Comparison of ENCODE assay signal across 24 cellular contexts in genomic region chr11:120722539-120722938, GRCh38.
"Had no signal": no experiment of that assay in that cellular context is flagged by ENCODE, and none has a peak within 500 bp of the region (broad histone marks: within the 10 kb centered on the region; RNA-seq: fewer than 3 reads in every experiment).

No MANE protein-coding gene starts in this region.

- H3K4me3 Mint-ChIP-seq: dendritic cell treated with granulocyte-macrophage colony-stimulating factor and Interleukin-4, amounts not matched to agents 40 ng/mL and 50 ng/mL, for 4 days; effector memory CD8-positive, alpha-beta T cell; memory B cell; natural killer cell treated with Interleukin-12 subunit alpha and Interleukin-12 subunit beta and Interleukin-15 and Interleukin-18, amount 100 ng/mL, for 72 hours; stimulated activated effector memory CD8-positive, alpha-beta T cell treated with anti-CD3 and anti-CD28 coated beads, Interleukin-12 subunit alpha, Interleukin-12 subunit beta, amount 100 ng/mL, for 72 hours had no signal

- H3K4me1 Mint-ChIP-seq: memory B cell; stimulated activated effector memory CD8-positive, alpha-beta T cell treated with anti-CD3 and anti-CD28 coated beads, Interleukin-12 subunit alpha, Interleukin-12 subunit beta, amount 100 ng/mL, for 72 hours had no signal

- H3K27ac ChIP-seq: epithelial cell of prostate, esophagus muscularis mucosa, left lung, lower lobe of right lung, pancreas, suprapubic skin, thyroid gland, upper lobe of left lung, vagina had no signal

- H3K27me3 ChIP-seq: pancreas, thyroid gland, upper lobe of left lung, vagina had no signal

- H3K36me3 ChIP-seq: esophagus muscularis mucosa, left lung, lower lobe of right lung, pancreas, suprapubic skin, thyroid gland, upper lobe of left lung, vagina had no signal

- ATAC-seq: effector memory CD8-positive, alpha-beta T cell; left lung; lower lobe of right lung; natural killer cell treated with Interleukin-12 subunit alpha and Interleukin-12 subunit beta and Interleukin-15 and Interleukin-18, amount 100 ng/mL, for 72 hours; pancreas; right cardiac atrium; stimulated activated effector memory CD8-positive, alpha-beta T cell treated with anti-CD3 and anti-CD28 coated beads, Interleukin-12 subunit alpha, Interleukin-12 subunit beta, amount 100 ng/mL, for 72 hours; stimulated activated naive CD8-positive, alpha-beta T cell treated with anti-CD3 and anti-CD28 coated beads, Interleukin-15, Interleukin-2, amounts not matched to agents 100 U/mL and 50 U/mL, for 24 hours had no signal

- H3K4me3 ChIP-seq: esophagus muscularis mucosa, left lung, lower lobe of right lung, pancreas, suprapubic skin, thyroid gland, upper lobe of left lung, vagina had no signal

- H3K4me1 ChIP-seq: esophagus muscularis mucosa, left lung, lower lobe of right lung, pancreas, thyroid gland, upper lobe of left lung, vagina had no signal

- H3K27ac Mint-ChIP-seq: dendritic cell treated with granulocyte-macrophage colony-stimulating factor and Interleukin-4, amounts not matched to agents 40 ng/mL and 50 ng/mL, for 4 days; effector memory CD8-positive, alpha-beta T cell; memory B cell; natural killer cell treated with Interleukin-12 subunit alpha and Interleukin-12 subunit beta and Interleukin-15 and Interleukin-18, amount 100 ng/mL, for 72 hours; progenitor cell of endocrine pancreas; stimulated activated effector memory CD8-positive, alpha-beta T cell treated with anti-CD3 and anti-CD28 coated beads, Interleukin-12 subunit alpha, Interleukin-12 subunit beta, amount 100 ng/mL, for 72 hours had no signal

- H3K36me3 Mint-ChIP-seq: memory B cell; natural killer cell treated with Interleukin-12 subunit alpha and Interleukin-12 subunit beta and Interleukin-15 and Interleukin-18, amount 100 ng/mL, for 72 hours; stimulated activated effector memory CD8-positive, alpha-beta T cell treated with anti-CD3 and anti-CD28 coated beads, Interleukin-12 subunit alpha, Interleukin-12 subunit beta, amount 100 ng/mL, for 72 hours had no signal

- H3K9me3 ChIP-seq: pancreas, thyroid gland, vagina had no signal

- H3K9me3 Mint-ChIP-seq: dendritic cell treated with granulocyte-macrophage colony-stimulating factor and Interleukin-4, amounts not matched to agents 40 ng/mL and 50 ng/mL, for 4 days; effector memory CD8-positive, alpha-beta T cell; memory B cell; natural killer cell treated with Interleukin-12 subunit alpha and Interleukin-12 subunit beta and Interleukin-15 and Interleukin-18, amount 100 ng/mL, for 72 hours; stimulated activated effector memory CD8-positive, alpha-beta T cell treated with anti-CD3 and anti-CD28 coated beads, Interleukin-12 subunit alpha, Interleukin-12 subunit beta, amount 100 ng/mL, for 72 hours had no signal

- DNase-seq: effector memory CD8-positive, alpha-beta T cell; foreskin fibroblast; islet precursor cell; left lung; lower lobe of right lung; midbrain; occipital lobe; pancreas; right cardiac atrium; small intestine; stimulated activated CD4-positive, alpha-beta T cell treated with anti-CD3 and anti-CD28 coated beads, Interleukin-2, amount 100 ng/mL, for 48 hours; stimulated activated CD8-positive, alpha-beta memory T cell treated with anti-CD3 and anti-CD28 coated beads, Interleukin-4, amount 100 ng/mL, for 48 hours; stimulated activated naive CD8-positive, alpha-beta T cell treated with anti-CD3 and anti-CD28 coated beads, Interleukin-15, Interleukin-2, amounts not matched to agents 100 U/mL and 50 U/mL, for 24 hours; thyroid gland; upper lobe of left lung had no signal
